ENCODE assay signal across 1 cellular context in the genomic region with DNA sequence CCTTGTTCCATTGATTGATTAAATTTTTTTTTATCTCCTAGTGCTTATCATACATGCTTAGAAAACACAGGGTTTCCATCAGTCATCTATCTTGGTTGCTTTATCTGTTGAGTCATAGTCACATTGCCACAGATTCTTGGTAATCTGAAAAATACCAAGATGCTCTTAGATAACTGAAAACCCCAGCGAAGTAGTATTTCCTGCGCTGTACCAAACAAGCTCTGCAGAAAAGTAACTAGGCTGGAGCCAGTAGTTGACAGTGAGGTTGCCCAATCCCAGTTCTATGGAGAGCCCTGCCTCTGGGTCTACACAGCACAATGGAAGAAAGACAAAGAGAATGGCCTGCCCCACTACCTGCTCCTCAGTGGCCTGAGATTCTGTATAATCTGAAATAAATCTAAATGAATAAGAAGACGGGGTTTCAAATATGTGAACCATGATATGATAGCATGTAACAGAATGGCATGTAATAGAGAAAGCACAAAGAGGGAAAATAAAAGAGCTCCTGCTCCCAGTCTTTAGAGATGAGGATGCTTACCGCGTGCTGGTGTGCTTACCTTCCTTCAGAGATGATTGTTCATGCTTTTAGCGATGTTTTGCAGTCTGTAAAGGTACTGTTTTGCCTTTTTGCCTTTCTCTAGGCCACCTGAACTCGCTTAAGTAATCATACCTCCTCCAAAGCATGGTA.
A peak's percentile ranks its signal among the peaks of the same experiment; 100 is the strongest.
TF ChIP-seq lines count a peak whose summit lies in the region.

No MANE protein-coding gene starts in this region.

TF ChIP-seq in K562, 482 proteins besides CTCF, POLR2A, EP300 and RAD21 (continued from another document and continues in another):
- TF ChIP-seq, protein P1, sequence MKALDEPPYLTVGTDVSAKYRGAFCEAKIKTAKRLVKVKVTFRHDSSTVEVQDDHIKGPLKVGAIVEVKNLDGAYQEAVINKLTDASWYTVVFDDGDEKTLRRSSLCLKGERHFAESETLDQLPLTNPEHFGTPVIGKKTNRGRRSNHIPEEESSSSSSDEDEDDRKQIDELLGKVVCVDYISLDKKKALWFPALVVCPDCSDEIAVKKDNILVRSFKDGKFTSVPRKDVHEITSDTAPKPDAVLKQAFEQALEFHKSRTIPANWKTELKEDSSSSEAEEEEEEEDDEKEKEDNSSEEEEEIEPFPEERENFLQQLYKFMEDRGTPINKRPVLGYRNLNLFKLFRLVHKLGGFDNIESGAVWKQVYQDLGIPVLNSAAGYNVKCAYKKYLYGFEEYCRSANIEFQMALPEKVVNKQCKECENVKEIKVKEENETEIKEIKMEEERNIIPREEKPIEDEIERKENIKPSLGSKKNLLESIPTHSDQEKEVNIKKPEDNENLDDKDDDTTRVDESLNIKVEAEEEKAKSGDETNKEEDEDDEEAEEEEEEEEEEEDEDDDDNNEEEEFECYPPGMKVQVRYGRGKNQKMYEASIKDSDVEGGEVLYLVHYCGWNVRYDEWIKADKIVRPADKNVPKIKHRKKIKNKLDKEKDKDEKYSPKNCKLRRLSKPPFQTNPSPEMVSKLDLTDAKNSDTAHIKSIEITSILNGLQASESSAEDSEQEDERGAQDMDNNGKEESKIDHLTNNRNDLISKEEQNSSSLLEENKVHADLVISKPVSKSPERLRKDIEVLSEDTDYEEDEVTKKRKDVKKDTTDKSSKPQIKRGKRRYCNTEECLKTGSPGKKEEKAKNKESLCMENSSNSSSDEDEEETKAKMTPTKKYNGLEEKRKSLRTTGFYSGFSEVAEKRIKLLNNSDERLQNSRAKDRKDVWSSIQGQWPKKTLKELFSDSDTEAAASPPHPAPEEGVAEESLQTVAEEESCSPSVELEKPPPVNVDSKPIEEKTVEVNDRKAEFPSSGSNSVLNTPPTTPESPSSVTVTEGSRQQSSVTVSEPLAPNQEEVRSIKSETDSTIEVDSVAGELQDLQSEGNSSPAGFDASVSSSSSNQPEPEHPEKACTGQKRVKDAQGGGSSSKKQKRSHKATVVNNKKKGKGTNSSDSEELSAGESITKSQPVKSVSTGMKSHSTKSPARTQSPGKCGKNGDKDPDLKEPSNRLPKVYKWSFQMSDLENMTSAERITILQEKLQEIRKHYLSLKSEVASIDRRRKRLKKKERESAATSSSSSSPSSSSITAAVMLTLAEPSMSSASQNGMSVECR (CRISPR knock-in tag; IDR thresholded peaks at IDR 0.05) = no peak
- no peak for TF ChIP-seq ZNF785 (CRISPR knock-in tag; IDR thresholded peaks at IDR 0.05)
- TF ChIP-seq, protein P2, sequence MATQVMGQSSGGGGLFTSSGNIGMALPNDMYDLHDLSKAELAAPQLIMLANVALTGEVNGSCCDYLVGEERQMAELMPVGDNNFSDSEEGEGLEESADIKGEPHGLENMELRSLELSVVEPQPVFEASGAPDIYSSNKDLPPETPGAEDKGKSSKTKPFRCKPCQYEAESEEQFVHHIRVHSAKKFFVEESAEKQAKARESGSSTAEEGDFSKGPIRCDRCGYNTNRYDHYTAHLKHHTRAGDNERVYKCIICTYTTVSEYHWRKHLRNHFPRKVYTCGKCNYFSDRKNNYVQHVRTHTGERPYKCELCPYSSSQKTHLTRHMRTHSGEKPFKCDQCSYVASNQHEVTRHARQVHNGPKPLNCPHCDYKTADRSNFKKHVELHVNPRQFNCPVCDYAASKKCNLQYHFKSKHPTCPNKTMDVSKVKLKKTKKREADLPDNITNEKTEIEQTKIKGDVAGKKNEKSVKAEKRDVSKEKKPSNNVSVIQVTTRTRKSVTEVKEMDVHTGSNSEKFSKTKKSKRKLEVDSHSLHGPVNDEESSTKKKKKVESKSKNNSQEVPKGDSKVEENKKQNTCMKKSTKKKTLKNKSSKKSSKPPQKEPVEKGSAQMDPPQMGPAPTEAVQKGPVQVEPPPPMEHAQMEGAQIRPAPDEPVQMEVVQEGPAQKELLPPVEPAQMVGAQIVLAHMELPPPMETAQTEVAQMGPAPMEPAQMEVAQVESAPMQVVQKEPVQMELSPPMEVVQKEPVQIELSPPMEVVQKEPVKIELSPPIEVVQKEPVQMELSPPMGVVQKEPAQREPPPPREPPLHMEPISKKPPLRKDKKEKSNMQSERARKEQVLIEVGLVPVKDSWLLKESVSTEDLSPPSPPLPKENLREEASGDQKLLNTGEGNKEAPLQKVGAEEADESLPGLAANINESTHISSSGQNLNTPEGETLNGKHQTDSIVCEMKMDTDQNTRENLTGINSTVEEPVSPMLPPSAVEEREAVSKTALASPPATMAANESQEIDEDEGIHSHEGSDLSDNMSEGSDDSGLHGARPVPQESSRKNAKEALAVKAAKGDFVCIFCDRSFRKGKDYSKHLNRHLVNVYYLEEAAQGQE (CRISPR knock-in tag; IDR thresholded peaks at IDR 0.05; ENCODE audit: low read depth) = no peak
- TF ChIP-seq DMBX1 (CRISPR knock-in tag; IDR thresholded peaks at IDR 0.05; ENCODE audit: borderline replicate concordance) = no peak
- no peak for TF ChIP-seq RHOXF2B (CRISPR knock-in tag; conservative IDR thresholded peaks at IDR 0.05)
- TF ChIP-seq ZNF175 (CRISPR knock-in tag; IDR thresholded peaks at IDR 0.05; ENCODE audit: low read depth) = no peak
- no peak for TF ChIP-seq TAF1 (IDR thresholded peaks at IDR 0.05; ENCODE audit: control insufficient read depth, extremely low read depth, insufficient read depth, low read length, severe bottlenecking)
- TF ChIP-seq ZNF41 (CRISPR knock-in tag; conservative IDR thresholded peaks at IDR 0.05) = no peak
- TF ChIP-seq CREBBP (IDR thresholded peaks at IDR 0.05; ENCODE audit: low read depth, low read length) = no peak
- TF ChIP-seq, protein P3, sequence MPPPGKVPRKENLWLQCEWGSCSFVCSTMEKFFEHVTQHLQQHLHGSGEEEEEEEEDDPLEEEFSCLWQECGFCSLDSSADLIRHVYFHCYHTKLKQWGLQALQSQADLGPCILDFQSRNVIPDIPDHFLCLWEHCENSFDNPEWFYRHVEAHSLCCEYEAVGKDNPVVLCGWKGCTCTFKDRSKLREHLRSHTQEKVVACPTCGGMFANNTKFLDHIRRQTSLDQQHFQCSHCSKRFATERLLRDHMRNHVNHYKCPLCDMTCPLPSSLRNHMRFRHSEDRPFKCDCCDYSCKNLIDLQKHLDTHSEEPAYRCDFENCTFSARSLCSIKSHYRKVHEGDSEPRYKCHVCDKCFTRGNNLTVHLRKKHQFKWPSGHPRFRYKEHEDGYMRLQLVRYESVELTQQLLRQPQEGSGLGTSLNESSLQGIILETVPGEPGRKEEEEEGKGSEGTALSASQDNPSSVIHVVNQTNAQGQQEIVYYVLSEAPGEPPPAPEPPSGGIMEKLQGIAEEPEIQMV (tag; conservative IDR thresholded peaks at IDR 0.05; ENCODE audit: low read depth) = no peak
- no peak for TF ChIP-seq BDP1 (IDR thresholded peaks at IDR 0.05; ENCODE audit: insufficient read depth, insufficient read length)
- TF ChIP-seq POU5F1 (IDR thresholded peaks at IDR 0.05; ENCODE audit: borderline replicate concordance, low read depth, low read length, partially characterized antibody) = no peak
- TF ChIP-seq SRSF7 (optimal IDR thresholded peaks at IDR 0.05; ENCODE audit: low read depth, low read length) = no peak
- TF ChIP-seq NEUROD1 (IDR thresholded peaks at IDR 0.05; ENCODE audit: borderline replicate concordance, low read depth, low read length, partially characterized antibody) = no peak
- no peak for TF ChIP-seq BRD9 (IDR thresholded peaks at IDR 0.05; ENCODE audit: low read depth, partially characterized antibody)
- no peak for TF ChIP-seq SAP30 (IDR thresholded peaks at IDR 0.05; ENCODE audit: borderline replicate concordance, insufficient read depth, low read depth, low read length, poor library complexity, severe bottlenecking)
- no peak for TF ChIP-seq SMAD2 (IDR thresholded peaks at IDR 0.05; ENCODE audit: low read depth, low read length)
- TF ChIP-seq NUFIP1 (IDR thresholded peaks at IDR 0.05; ENCODE audit: partially characterized antibody) = no peak
- no peak for TF ChIP-seq BACH1 (tag; IDR thresholded peaks at IDR 0.05)
- no peak for TF ChIP-seq MEF2A (IDR thresholded peaks at IDR 0.05; ENCODE audit: control insufficient read depth, low read depth, low read length)
- no peak for TF ChIP-seq ZNF311 (CRISPR knock-in tag; IDR thresholded peaks at IDR 0.05)
- TF ChIP-seq ATF1 (CRISPR knock-in tag; IDR thresholded peaks at IDR 0.05) = no peak
- TF ChIP-seq ATF1 (tag; IDR thresholded peaks at IDR 0.05) = no peak
- no peak for TF ChIP-seq ZSCAN32 (CRISPR knock-in tag; IDR thresholded peaks at IDR 0.05)
- TF ChIP-seq SIRT6 (IDR thresholded peaks at IDR 0.05; ENCODE audit: low read depth, low read length) = no peak
- TF ChIP-seq, protein P4, sequence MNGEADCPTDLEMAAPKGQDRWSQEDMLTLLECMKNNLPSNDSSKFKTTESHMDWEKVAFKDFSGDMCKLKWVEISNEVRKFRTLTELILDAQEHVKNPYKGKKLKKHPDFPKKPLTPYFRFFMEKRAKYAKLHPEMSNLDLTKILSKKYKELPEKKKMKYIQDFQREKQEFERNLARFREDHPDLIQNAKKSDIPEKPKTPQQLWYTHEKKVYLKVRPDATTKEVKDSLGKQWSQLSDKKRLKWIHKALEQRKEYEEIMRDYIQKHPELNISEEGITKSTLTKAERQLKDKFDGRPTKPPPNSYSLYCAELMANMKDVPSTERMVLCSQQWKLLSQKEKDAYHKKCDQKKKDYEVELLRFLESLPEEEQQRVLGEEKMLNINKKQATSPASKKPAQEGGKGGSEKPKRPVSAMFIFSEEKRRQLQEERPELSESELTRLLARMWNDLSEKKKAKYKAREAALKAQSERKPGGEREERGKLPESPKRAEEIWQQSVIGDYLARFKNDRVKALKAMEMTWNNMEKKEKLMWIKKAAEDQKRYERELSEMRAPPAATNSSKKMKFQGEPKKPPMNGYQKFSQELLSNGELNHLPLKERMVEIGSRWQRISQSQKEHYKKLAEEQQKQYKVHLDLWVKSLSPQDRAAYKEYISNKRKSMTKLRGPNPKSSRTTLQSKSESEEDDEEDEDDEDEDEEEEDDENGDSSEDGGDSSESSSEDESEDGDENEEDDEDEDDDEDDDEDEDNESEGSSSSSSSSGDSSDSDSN (IDR thresholded peaks at IDR 0.05; ENCODE audit: borderline replicate concordance in 1 of 2, low read depth in 2 of 2, low read length in 2 of 2) = 0 out of 4 replicates have a peak, but pooled peaks of 1 of the 2 experiments have one; percentile 33
- no peak for TF ChIP-seq ETV6 (IDR thresholded peaks at IDR 0.05; ENCODE audit: borderline replicate concordance in 1 of 2, low read depth in 2 of 2, low read length in 1 of 2)
- no peak for TF ChIP-seq ETV6 (CRISPR knock-in tag; IDR thresholded peaks at IDR 0.05; ENCODE audit: borderline replicate concordance)
- TF ChIP-seq, protein P5, sequence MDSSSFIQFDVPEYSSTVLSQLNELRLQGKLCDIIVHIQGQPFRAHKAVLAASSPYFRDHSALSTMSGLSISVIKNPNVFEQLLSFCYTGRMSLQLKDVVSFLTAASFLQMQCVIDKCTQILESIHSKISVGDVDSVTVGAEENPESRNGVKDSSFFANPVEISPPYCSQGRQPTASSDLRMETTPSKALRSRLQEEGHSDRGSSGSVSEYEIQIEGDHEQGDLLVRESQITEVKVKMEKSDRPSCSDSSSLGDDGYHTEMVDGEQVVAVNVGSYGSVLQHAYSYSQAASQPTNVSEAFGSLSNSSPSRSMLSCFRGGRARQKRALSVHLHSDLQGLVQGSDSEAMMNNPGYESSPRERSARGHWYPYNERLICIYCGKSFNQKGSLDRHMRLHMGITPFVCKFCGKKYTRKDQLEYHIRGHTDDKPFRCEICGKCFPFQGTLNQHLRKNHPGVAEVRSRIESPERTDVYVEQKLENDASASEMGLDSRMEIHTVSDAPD (CRISPR knock-in tag; IDR thresholded peaks at IDR 0.05) = no peak
- peak; percentile 76 to 80 for TF ChIP-seq KDM1A (IDR thresholded peaks at IDR 0.05)
- no peak for TF ChIP-seq KAT8 (IDR thresholded peaks at IDR 0.05; ENCODE audit: low read depth)
- TF ChIP-seq ZKSCAN3 (CRISPR knock-in tag; IDR thresholded peaks at IDR 0.05) = no peak
- no peak for TF ChIP-seq BHLHE40 (IDR thresholded peaks at IDR 0.05; ENCODE audit: low read length)
- TF ChIP-seq, protein P6, sequence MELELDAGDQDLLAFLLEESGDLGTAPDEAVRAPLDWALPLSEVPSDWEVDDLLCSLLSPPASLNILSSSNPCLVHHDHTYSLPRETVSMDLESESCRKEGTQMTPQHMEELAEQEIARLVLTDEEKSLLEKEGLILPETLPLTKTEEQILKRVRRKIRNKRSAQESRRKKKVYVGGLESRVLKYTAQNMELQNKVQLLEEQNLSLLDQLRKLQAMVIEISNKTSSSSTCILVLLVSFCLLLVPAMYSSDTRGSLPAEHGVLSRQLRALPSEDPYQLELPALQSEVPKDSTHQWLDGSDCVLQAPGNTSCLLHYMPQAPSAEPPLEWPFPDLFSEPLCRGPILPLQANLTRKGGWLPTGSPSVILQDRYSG (tag; conservative IDR thresholded peaks at IDR 0.05; ENCODE audit: low read depth) = no peak
- no peak for TF ChIP-seq HDAC6 (IDR thresholded peaks at IDR 0.05; ENCODE audit: low read depth, low read length)
- no peak for TF ChIP-seq FOXP1 (CRISPR knock-in tag; IDR thresholded peaks at IDR 0.05)
- TF ChIP-seq SMC3 (conservative IDR thresholded peaks at IDR 0.05; ENCODE audit: insufficient read depth, low read depth, low read length) = no peak
- peak in 1 of 2 experiments; percentile 75; a peak in 1 of 4 replicates for TF ChIP-seq TBL1XR1 (IDR thresholded peaks at IDR 0.05; ENCODE audit: low read length in 2 of 2)
- TF ChIP-seq, protein P7, sequence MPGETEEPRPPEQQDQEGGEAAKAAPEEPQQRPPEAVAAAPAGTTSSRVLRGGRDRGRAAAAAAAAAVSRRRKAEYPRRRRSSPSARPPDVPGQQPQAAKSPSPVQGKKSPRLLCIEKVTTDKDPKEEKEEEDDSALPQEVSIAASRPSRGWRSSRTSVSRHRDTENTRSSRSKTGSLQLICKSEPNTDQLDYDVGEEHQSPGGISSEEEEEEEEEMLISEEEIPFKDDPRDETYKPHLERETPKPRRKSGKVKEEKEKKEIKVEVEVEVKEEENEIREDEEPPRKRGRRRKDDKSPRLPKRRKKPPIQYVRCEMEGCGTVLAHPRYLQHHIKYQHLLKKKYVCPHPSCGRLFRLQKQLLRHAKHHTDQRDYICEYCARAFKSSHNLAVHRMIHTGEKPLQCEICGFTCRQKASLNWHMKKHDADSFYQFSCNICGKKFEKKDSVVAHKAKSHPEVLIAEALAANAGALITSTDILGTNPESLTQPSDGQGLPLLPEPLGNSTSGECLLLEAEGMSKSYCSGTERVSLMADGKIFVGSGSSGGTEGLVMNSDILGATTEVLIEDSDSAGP (CRISPR knock-in tag; IDR thresholded peaks at IDR 0.05) = no peak
